8 cellular contexts compared by ENCODE assay signal in genomic region chr14:24147761-24148428, GRCh38. TPM values are rescaled to one million over a fixed set of nuclear protein-coding genes. Genes with fewer than 3 reads are reported as not detected.
DNase-seq lines count a peak whose midpoint lies in the region; ATAC-seq and TF ChIP-seq lines count a peak whose summit lies in the region.

No MANE protein-coding gene starts in this region.

- peak overlapping the region; percentile 92 for H3K27ac ChIP-seq in cingulate gyrus (ENCODE audit: low read depth, low read length)
- H3K27ac ChIP-seq in naive thymus-derived CD4-positive, alpha-beta T cell (ENCODE audit: low read depth, low read length) = peak overlapping the region; percentile 88

- peaks cover 18 to 28% (median 22%) of the 10 kb centered on the region in 3 donors for H3K4me1 Mint-ChIP-seq in IgD-negative memory B cell
- H3K4me1 Mint-ChIP-seq in naive thymus-derived CD4-positive, alpha-beta T cell = peaks cover 38 to 68% (median 58%) of the 10 kb centered on the region in 7 donors

- DNase-seq in BJ (ENCODE audit: low read depth) (no peak), OCI-M2 (lab: John Stamatoyannopoulos, UW; ENCODE audit: unreplicated experiment) (no peak), UCSD-AML1 (lab: John Stamatoyannopoulos, UW; ENCODE audit: unreplicated experiment) (no peak), NCI-H2081 (lab: John Stamatoyannopoulos, UW) (no peak)
- no peak for DNase-seq in naive thymus-derived CD4-positive, alpha-beta T cell

- H3K4me3 ChIP-seq in BJ (ENCODE audit: low read depth, low read length) = peak overlapping the region; percentile 59
- peak overlapping the region; percentile 98 for H3K4me3 ChIP-seq in naive thymus-derived CD4-positive, alpha-beta T cell (ENCODE audit: low read length)

- CTCF ChIA-PET in BJ (lab: Yijun Ruan, JAX) = interaction anchor here (1.4 to 3.8 kb wide), 3 partner anchors 13 to 94 kb away, joined by 4 to 39 read pairs (median 9); partner anchors contain the start of genes IRF9 and TINF2
- CTCF ChIA-PET in naive thymus-derived CD4-positive, alpha-beta T cell (lab: Charles Lee) = interaction anchor here (0.6 to 4.8 kb wide), 4 partner anchors 13 to 150 kb away, joined by 3 to 36 read pairs (median 8); partner anchors contain the start of gene IRF9

- no peak for TF ChIP-seq CTCF in BJ (IDR thresholded peaks at IDR 0.05; ENCODE audit: insufficient read depth, low read depth, low read length)

- H3K27ac Mint-ChIP-seq in IgD-negative memory B cell = peak overlapping the region; percentile 63 to 94 (median 93)
- peak overlapping the region; percentile 32 to 97 (median 86) for H3K27ac Mint-ChIP-seq in naive thymus-derived CD4-positive, alpha-beta T cell

- intact Hi-C loops in naive thymus-derived CD4-positive, alpha-beta T cell (cut with micrococcal nuclease) = loop anchor here (1.0 to 10.0 kb wide), 14 partner anchors 12 to 1053 kb away; partner anchors contain the start of genes BCL2L2 (in 2 of the 2), DCAF11 (in 2 of the 2), GMPR2 (in 2 of the 2) and IRF9 (in 2 of the 2)

- H3K27me3 ChIP-seq in BJ (ENCODE audit: control insufficient read depth, insufficient read depth, low read length) = no peaks in the 10 kb centered on the region
- H3K27me3 ChIP-seq in naive thymus-derived CD4-positive, alpha-beta T cell (ENCODE audit: control insufficient read depth in 2 of 2, insufficient read depth in 2 of 2, low read length in 2 of 2) = no peaks in the 10 kb centered on the region

- peak overlapping the region; percentile 93 to 99 (median 98) for H3K4me3 Mint-ChIP-seq in IgD-negative memory B cell
- peak overlapping the region; percentile 87 to 100 (median 95) for H3K4me3 Mint-ChIP-seq in naive thymus-derived CD4-positive, alpha-beta T cell

- POLR2A ChIA-PET in BJ (lab: Charles Lee) = no interaction called here
- POLR2A ChIA-PET in naive thymus-derived CD4-positive, alpha-beta T cell (lab: Charles Lee) = interaction anchor here (0.6 to 11.1 kb wide), 14 partner anchors 7 to 166 kb away, joined by 3 to 139 read pairs (median 7); partner anchors contain the start of genes CHMP4A, DCAF11, EMC9 and IPO4

- peaks cover 34 to 45% of the 10 kb centered on the region in 2 donors for H3K4me1 ChIP-seq in naive thymus-derived CD4-positive, alpha-beta T cell (ENCODE audit: control insufficient read depth in 2 of 2, insufficient read depth in 2 of 2, low read length in 2 of 2)

- H3K27me3 Mint-ChIP-seq in IgD-negative memory B cell = no peaks in the 10 kb centered on the region
- H3K27me3 Mint-ChIP-seq in naive thymus-derived CD4-positive, alpha-beta T cell = no peaks in the 10 kb centered on the region

- ATAC-seq in naive thymus-derived CD4-positive, alpha-beta T cell = no peak
- ATAC-seq in GM19035 (IDR thresholded peaks at IDR 0.05; ENCODE audit: unreplicated experiment) = no peak

- peaks cover 29% of the 10 kb centered on the region for H3K36me3 ChIP-seq in BJ (ENCODE audit: control insufficient read depth, insufficient read depth, low read length)
- H3K36me3 ChIP-seq in naive thymus-derived CD4-positive, alpha-beta T cell (ENCODE audit: control insufficient read depth in 2 of 3, insufficient read depth in 3 of 3, low read length in 3 of 3) = peaks cover 9 to 55% (median 17%) of the 10 kb centered on the region in 3 experiments

- no peaks in the 10 kb centered on the region for H3K9me3 Mint-ChIP-seq in IgD-negative memory B cell
- no peaks in the 10 kb centered on the region for H3K9me3 Mint-ChIP-seq in naive thymus-derived CD4-positive, alpha-beta T cell

- no peaks in the 10 kb centered on the region for H3K9me3 ChIP-seq in naive thymus-derived CD4-positive, alpha-beta T cell (ENCODE audit: control insufficient read depth in 2 of 3, low read length in 3 of 3)

- peaks cover 3% of the 10 kb centered on the region for H3K36me3 Mint-ChIP-seq in IgD-negative memory B cell
- peaks cover 4 to 59% (median 12%) of the 10 kb centered on the region in 5 donors for H3K36me3 Mint-ChIP-seq in naive thymus-derived CD4-positive, alpha-beta T cell

RNA-seq across cellular contexts. Expression of gene RNF31, which starts 0.6 kb away (rescaled TPM):
- polyA plus RNA-seq in BJ (2011; rRNA removed) (8.2 and 12.4 TPM in 2 replicates), IgD-negative memory B cell (54.3 TPM)
- polyA minus RNA-seq in BJ (2011; rRNA and poly(A)+ RNA removed) = 31.1 and 35.4 TPM in 2 replicates
- 100 to 1,000 TPM in 1 of 5 experiments, 10 to 100 TPM in 4; 64.0 to 151 (median 95.4) TPM for total RNA-seq in naive thymus-derived CD4-positive, alpha-beta T cell
- 10 to 100 TPM; 40.9 to 48.1 TPM for polyA plus RNA-seq in naive thymus-derived CD4-positive, alpha-beta T cell

RNA-seq across cellular contexts. Expression of gene PSME2, which starts 1.5 kb away (rescaled TPM):
- polyA plus RNA-seq in BJ (2011; rRNA removed) = 165 and 178 TPM in 2 replicates
- 22.4 and 39.0 TPM in 2 replicates for polyA minus RNA-seq in BJ (2011; rRNA and poly(A)+ RNA removed)
- polyA plus RNA-seq in IgD-negative memory B cell = 328 TPM
- total RNA-seq in naive thymus-derived CD4-positive, alpha-beta T cell = 100 to 1,000 TPM; 120 to 777 (median 143) TPM
- polyA plus RNA-seq in naive thymus-derived CD4-positive, alpha-beta T cell = 100 to 1,000 TPM; 402 to 435 TPM

RNA-seq across cellular contexts. Expression of gene EMC9, which starts 6.5 kb away (rescaled TPM):
- polyA plus RNA-seq in BJ (2011; rRNA removed) (6.9 and 13.3 TPM in 2 replicates), IgD-negative memory B cell (18.2 TPM)
- 3.6 TPM in 2 replicates for polyA minus RNA-seq in BJ (2011; rRNA and poly(A)+ RNA removed)
- 10 to 100 TPM in 4 of 5 experiments, 1 to 10 TPM in 1; 9.0 to 25.5 (median 22.3) TPM for total RNA-seq in naive thymus-derived CD4-positive, alpha-beta T cell
- polyA plus RNA-seq in naive thymus-derived CD4-positive, alpha-beta T cell = 10 to 100 TPM in 1 of 2 donors, 1 to 10 TPM in 1; 9.6 to 12.4 TPM

RNA-seq across cellular contexts. Expression of gene PSME1, which starts 11.9 kb away (rescaled TPM):
- 48.9 and 106 TPM in 2 replicates for polyA plus RNA-seq in BJ (2011; rRNA removed)
- polyA minus RNA-seq in BJ (2011; rRNA and poly(A)+ RNA removed) = 21.8 and 33.0 TPM in 2 replicates
- polyA plus RNA-seq in IgD-negative memory B cell = 804 TPM
- total RNA-seq in naive thymus-derived CD4-positive, alpha-beta T cell = 100 to 1,000 TPM; 189 to 583 (median 202) TPM
- 100 to 1,000 TPM; 698 to 703 TPM for polyA plus RNA-seq in naive thymus-derived CD4-positive, alpha-beta T cell

RNA-seq across cellular contexts. Expression of gene IRF9, which starts 13.2 kb away (rescaled TPM):
- polyA plus RNA-seq in BJ (2011; rRNA removed) = 84.8 and 107 TPM in 2 replicates
- polyA minus RNA-seq in BJ (2011; rRNA and poly(A)+ RNA removed) = 69.7 and 117 TPM in 2 replicates
- 136 TPM for polyA plus RNA-seq in IgD-negative memory B cell
- total RNA-seq in naive thymus-derived CD4-positive, alpha-beta T cell = 100 to 1,000 TPM; 133 to 337 (median 189) TPM
- 100 to 1,000 TPM in 1 of 2 donors, 10 to 100 TPM in 1; 73.3 to 110 TPM for polyA plus RNA-seq in naive thymus-derived CD4-positive, alpha-beta T cell
